Comparison of ENCODE assay signal across 8 cellular contexts in the genomic region with DNA sequence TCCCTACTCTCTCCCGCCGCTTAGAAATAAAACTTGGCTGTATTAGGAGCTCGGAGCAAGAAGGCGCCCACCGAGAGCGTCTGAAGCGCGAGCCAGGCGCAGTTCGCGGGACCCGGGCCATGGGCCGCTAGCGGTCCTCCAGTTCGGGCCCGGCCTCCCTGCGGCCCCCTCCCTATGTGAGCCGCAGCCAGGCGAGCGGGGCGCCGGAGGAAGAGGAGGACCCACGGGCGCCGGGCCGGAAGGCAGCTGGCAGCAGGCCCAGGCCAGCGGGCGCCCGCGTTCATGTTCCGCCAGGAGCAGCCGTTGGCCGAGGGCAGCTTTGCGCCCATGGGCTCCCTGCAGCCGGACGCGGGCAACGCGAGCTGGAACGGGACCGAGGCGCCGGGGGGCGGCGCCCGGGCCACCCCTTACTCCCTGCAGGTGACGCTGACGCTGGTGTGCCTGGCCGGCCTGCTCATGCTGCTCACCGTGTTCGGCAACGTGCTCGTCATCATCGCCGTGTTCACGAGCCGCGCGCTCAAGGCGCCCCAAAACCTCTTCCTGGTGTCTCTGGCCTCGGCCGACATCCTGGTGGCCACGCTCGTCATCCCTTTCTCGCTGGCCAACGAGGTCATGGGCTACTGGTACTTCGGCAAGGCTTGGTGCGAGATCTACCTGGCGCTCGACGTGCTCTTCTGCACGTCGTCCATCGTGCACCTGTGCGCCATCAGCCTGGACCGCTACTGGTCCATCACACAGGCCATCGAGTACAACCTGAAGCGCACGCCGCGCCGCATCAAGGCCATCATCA. TPM values are rescaled to one million over a fixed set of nuclear protein-coding genes. Genes with fewer than 3 reads are reported as not detected.
DNase-seq lines count a peak whose midpoint lies in the region.

No MANE protein-coding gene starts in this region.

- H3K4me3 Mint-ChIP-seq in activated T-helper 1 cell treated with anti-CD3 and anti-CD28 coated beads, Interleukin-12 subunit alpha, Interleukin-12 subunit beta, Interleukin-2, Interleukin-4 antibody, amounts not matched to agents 30 ng/mL and 10 ng/mL and 1 ng/mL, durations not matched to agents 14 hours and 24 hours and 36 hours = peak overlapping the region; percentile 42

- H3K9me3 Mint-ChIP-seq in activated T-helper 1 cell treated with anti-CD3 and anti-CD28 coated beads, Interleukin-12 subunit alpha, Interleukin-12 subunit beta, Interleukin-2, Interleukin-4 antibody, amounts not matched to agents 30 ng/mL and 10 ng/mL and 1 ng/mL, durations not matched to agents 14 hours and 24 hours and 36 hours = no peaks in the 10 kb centered on the region

- H3K4me1 Mint-ChIP-seq in activated T-helper 1 cell treated with anti-CD3 and anti-CD28 coated beads, Interleukin-12 subunit alpha, Interleukin-12 subunit beta, Interleukin-2, Interleukin-4 antibody, amounts not matched to agents 30 ng/mL and 10 ng/mL and 1 ng/mL, durations not matched to agents 14 hours and 24 hours and 36 hours (ENCODE audit: low read depth) = no peaks in the 10 kb centered on the region

- H3K27me3 Mint-ChIP-seq in activated T-helper 1 cell treated with anti-CD3 and anti-CD28 coated beads, Interleukin-12 subunit alpha, Interleukin-12 subunit beta, Interleukin-2, Interleukin-4 antibody, amounts not matched to agents 30 ng/mL and 10 ng/mL and 1 ng/mL, durations not matched to agents 14 hours and 24 hours and 36 hours (ENCODE audit: insufficient read depth) = peaks cover 52% of the 10 kb centered on the region

- peak; percentile 24 for DNase-seq in activated T-cell treated with anti-CD3 and anti-CD28 coated beads, Interleukin-2, amount 50 U/mL, for 1 hour
- no peak for DNase-seq in activated T-cell treated with anti-CD3 and anti-CD28 coated beads for 4 hours
- no peak for DNase-seq in activated T-helper 1 cell treated with anti-CD3 and anti-CD28 coated beads, Interleukin-12 subunit alpha, Interleukin-12 subunit beta, Interleukin-2, Interleukin-4 antibody, amounts not matched to agents 30 ng/mL and 10 ng/mL and 1 ng/mL, durations not matched to agents 14 hours and 24 hours and 36 hours (ENCODE audit: low spot score)
- DNase-seq in stimulated activated CD8-positive, alpha-beta memory T cell treated with anti-CD3 and anti-CD28 coated beads, Interleukin-4, amount 100 ng/mL, for 48 hours = peak; percentile 33
- no peak for DNase-seq in globus pallidus (ENCODE audit: low spot score)
- no peak for DNase-seq in activated gamma-delta T cell treated with Interleukin-2 at 50 U/mL for 16 hours
- no peak for DNase-seq in stimulated activated CD4-positive, alpha-beta T cell treated with anti-CD3 and anti-CD28 coated beads, Interleukin-2, amount 100 ng/mL, for 48 hours

- no peak overlapping the region for H3K27ac Mint-ChIP-seq in activated T-helper 1 cell treated with anti-CD3 and anti-CD28 coated beads, Interleukin-12 subunit alpha, Interleukin-12 subunit beta, Interleukin-2, Interleukin-4 antibody, amounts not matched to agents 30 ng/mL and 10 ng/mL and 1 ng/mL, durations not matched to agents 14 hours and 24 hours and 36 hours

- intact Hi-C loops in activated T-helper 1 cell treated with anti-CD3 and anti-CD28 coated beads, Interleukin-12 subunit alpha, Interleukin-12 subunit beta, Interleukin-2, Interleukin-4 antibody, amounts not matched to agents 30 ng/mL and 10 ng/mL and 1 ng/mL, durations not matched to agents 14 hours and 24 hours and 36 hours (cut with micrococcal nuclease) = loop anchor here (2.0 to 10.0 kb wide), 3 partner anchors 159 to 435 kb away; a partner anchor contains a TSS

- peak overlapping the region; percentile 44 for H3K4me3 ChIP-seq in iPS-11a (ENCODE audit: low read depth, low read length)

- peaks cover 1% of the 10 kb centered on the region for H3K36me3 Mint-ChIP-seq in activated T-helper 1 cell treated with anti-CD3 and anti-CD28 coated beads, Interleukin-12 subunit alpha, Interleukin-12 subunit beta, Interleukin-2, Interleukin-4 antibody, amounts not matched to agents 30 ng/mL and 10 ng/mL and 1 ng/mL, durations not matched to agents 14 hours and 24 hours and 36 hours (ENCODE audit: low read depth)

RNA-seq across cellular contexts. Expression of a gene that starts 1.1 kb away (rescaled TPM):
- total RNA-seq in activated T-helper 1 cell treated with anti-CD3 and anti-CD28 coated beads, Interleukin-12 subunit alpha, Interleukin-12 subunit beta, Interleukin-2, Interleukin-4 antibody, amounts not matched to agents 30 ng/mL and 10 ng/mL and 1 ng/mL, durations not matched to agents 14 hours and 24 hours and 36 hours = not detected in 2 replicates

Comparison
In these comparisons a context has a peak if more than half of its experiments do, and no peak if none do; other contexts are left out.
1. DNase-seq: peak in activated T-cell treated with anti-CD3 and anti-CD28 coated beads, Interleukin-2, amount 50 U/mL, for 1 hour (single experiment) and stimulated activated CD8-positive, alpha-beta memory T cell treated with anti-CD3 and anti-CD28 coated beads, Interleukin-4, amount 100 ng/mL, for 48 hours (single experiment); none in activated T-cell treated with anti-CD3 and anti-CD28 coated beads for 4 hours (single experiment), activated T-helper 1 cell treated with anti-CD3 and anti-CD28 coated beads, Interleukin-12 subunit alpha, Interleukin-12 subunit beta, Interleukin-2, Interleukin-4 antibody, amounts not matched to agents 30 ng/mL and 10 ng/mL and 1 ng/mL, durations not matched to agents 14 hours and 24 hours and 36 hours (single experiment), globus pallidus (single experiment), activated gamma-delta T cell treated with Interleukin-2 at 50 U/mL for 16 hours (single experiment) and stimulated activated CD4-positive, alpha-beta T cell treated with anti-CD3 and anti-CD28 coated beads, Interleukin-2, amount 100 ng/mL, for 48 hours (0 of 2).